14 cellular contexts compared by ENCODE assay signal in the genomic region with DNA sequence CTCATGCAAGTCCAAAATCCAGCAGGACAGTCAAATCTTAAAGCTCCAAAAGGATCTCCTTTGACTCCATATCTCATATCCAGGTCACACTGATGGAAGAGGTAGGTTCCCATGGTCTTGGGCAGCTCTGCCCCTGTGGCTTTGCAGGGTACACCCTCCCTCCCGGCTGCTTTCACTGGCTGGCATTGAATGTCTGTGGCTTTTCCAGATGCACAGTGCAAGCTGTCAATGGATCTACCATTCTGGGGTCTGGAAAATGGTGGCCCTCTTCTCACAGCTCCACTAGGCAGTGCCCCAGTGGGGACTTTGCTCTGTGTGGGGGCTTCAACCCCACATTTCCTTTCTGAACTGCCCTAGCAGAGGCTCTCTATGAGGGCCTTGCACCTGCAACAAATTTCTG. TPM values are rescaled to one million over a fixed set of nuclear protein-coding genes. Genes with fewer than 3 reads are reported as not detected.
"Had no signal": no experiment of that assay in that cellular context is flagged by ENCODE, and none has a peak within 500 bp of the region (broad histone marks: within the 10 kb centered on the region; RNA-seq: fewer than 3 reads in every experiment).

No MANE protein-coding gene starts in this region.

RNA-seq across cellular contexts. Expression of gene LRRC3B, which starts 19.3 kb away (rescaled TPM):
- total RNA-seq: activated B cell treated with CpG ODN at 0.5 μM for 24 hours; activated CD4-positive, alpha-beta memory T cell treated with anti-CD3 and anti-CD28 coated beads for 36 hours; activated CD4-positive, alpha-beta memory T cell treated with anti-CD3 and anti-CD28 coated beads, Interleukin-2, amount 10 ng/mL, durations not matched to agents 7 days and 5 days; activated CD4-positive, alpha-beta T cell treated with anti-CD3 and anti-CD28 coated beads for 36 hours; activated CD4-positive, alpha-beta T cell treated with anti-CD3 and anti-CD28 coated beads, Interleukin-2, amount 10 ng/mL, durations not matched to agents 24 days and 14 days; activated CD4-positive, alpha-beta T cell treated with anti-CD3 and anti-CD28 coated beads, Interleukin-2, amount 10 ng/mL, durations not matched to agents 7 days and 5 days; activated CD8-positive, alpha-beta memory T cell treated with anti-CD3 and anti-CD28 coated beads for 36 hours; activated CD8-positive, alpha-beta memory T cell treated with anti-CD3 and anti-CD28 coated beads, Interleukin-2, amount 10 ng/mL, durations not matched to agents 7 days and 5 days; activated CD8-positive, alpha-beta T cell treated with anti-CD3 and anti-CD28 coated beads for 36 hours; activated CD8-positive, alpha-beta T cell treated with anti-CD3 and anti-CD28 coated beads, Interleukin-2, amount 10 ng/mL, durations not matched to agents 7 days and 5 days; T-cell; T-helper 1 cell treated with Interleukin-12 subunit alpha and Interleukin-12 subunit beta and Interleukin-4 antibody, amounts not matched to agents 30 ng/mL and 1 ng/mL, for 36 hours; T-helper 17 cell; T-helper 2 cell treated with Interferon-gamma antibody and Interleukin-4, amounts not matched to agents 100 ng/mL and 5 ng/mL, for 36 hours had no signal
